8 cellular contexts compared by ENCODE assay signal in genomic region chr20:46089338-46090094, GRCh38. TPM values are rescaled to one million over a fixed set of nuclear protein-coding genes. Genes with fewer than 3 reads are reported as not detected.
A peak's percentile ranks its signal among the peaks of the same experiment; 100 is the strongest.
DNase-seq lines count a peak whose midpoint lies in the region; ATAC-seq, FAIRE-seq and TF ChIP-seq lines count a peak whose summit lies in the region.

TSS of gene NCOA5 (minus strand) at chr20:46089962. CDS start at chr20:46079424, 10,538 bp downstream.

- H3K27ac Mint-ChIP-seq in dendritic cell treated with granulocyte-macrophage colony-stimulating factor and Interleukin-4, amounts not matched to agents 40 ng/mL and 50 ng/mL, for 4 days, result peak within 1 kb of the TSS; percentile 96

- H3K4me2 ChIP-seq in HepG2 (ENCODE audit: low read depth, low read length), result peak within 1 kb of the TSS; percentile 82

- DNase-seq in NCI-H748 (lab: John Stamatoyannopoulos, UW; ENCODE audit: unreplicated experiment), result peak; percentile 97
- DNase-seq in activated CD4-positive, alpha-beta T cell treated with anti-CD3 and anti-CD28 coated beads, Interleukin-2, amount 50 U/mL, for 24 hours (ENCODE audit: low read depth in 1 of 2, low spot score in 1 of 2), result peak; percentile 80 to 92
- peak; percentile 95 for DNase-seq in HepG2 (ENCODE audit: low spot score)
- peak; percentile 95 for DNase-seq in stimulated activated CD4-positive, alpha-beta T cell treated with anti-CD3 and anti-CD28 coated beads, Interleukin-4, amount 100 ng/mL, for 1 hour

- no peaks in the 10 kb centered on the region; a peak in 1 of 5 replicates for H3K27me3 ChIP-seq in HepG2 (ENCODE audit: control insufficient read depth in 1 of 2, insufficient read depth in 2 of 2, low read length in 2 of 2)

- H3K36me3 Mint-ChIP-seq in dendritic cell treated with granulocyte-macrophage colony-stimulating factor and Interleukin-4, amounts not matched to agents 40 ng/mL and 50 ng/mL, for 4 days (ENCODE audit: low read depth), result peaks cover 30% of the 10 kb centered on the region

- CTCF ChIA-PET in HepG2 (lab: Yijun Ruan, JAX; ENCODE audit: low intra/inter-chr PET ratio, low total read pairs), result interaction anchor here (1.3 to 4.9 kb wide), 2 partner anchors 75 to 102 kb away, joined by 3 to 27 read pairs; no protein-coding TSS in a partner anchor

- BruUV-seq in HepG2 (replicated peaks; lab: Mats Ljungman, UMichigan), result no TSS peak

- H3K27me3 Mint-ChIP-seq in dendritic cell treated with granulocyte-macrophage colony-stimulating factor and Interleukin-4, amounts not matched to agents 40 ng/mL and 50 ng/mL, for 4 days, result peaks cover 4% of the 10 kb centered on the region

- under 1% methylated on average over 74 of the region's 105 CpGs for WGBS in HepG2 (ENCODE audit: low lambda C conversion rate)

- no peak within 1 kb of the TSS for H2AFZ ChIP-seq in HepG2 (ENCODE audit: low read length)

- peaks cover 47% of the 10 kb centered on the region for H3K4me1 ChIP-seq in HepG2 (ENCODE audit: insufficient read depth, low read length)

- POLR2A ChIA-PET in HepG2 (lab: Yijun Ruan, JAX), result interaction anchor here (1.0 to 1.8 kb wide), 5 partner anchors 13 to 274 kb away, joined by 3 to 6 read pairs (median 3); no protein-coding TSS in a partner anchor

- H3K4me1 Mint-ChIP-seq in dendritic cell treated with granulocyte-macrophage colony-stimulating factor and Interleukin-4, amounts not matched to agents 40 ng/mL and 50 ng/mL, for 4 days (ENCODE audit: low read depth), result peaks cover 40% of the 10 kb centered on the region

- TF ChIP-seq POLR2A in HepG2 (IDR thresholded peaks at IDR 0.05; ENCODE audit: insufficient read depth in 1 of 2, low read depth in 2 of 2, low read length in 2 of 2), result peak; percentile 94 to 96

- peak; percentile 14 to 40; a peak in 2 of 4 replicates for TF ChIP-seq EP300 in HepG2 (IDR thresholded peaks at IDR 0.05; ENCODE audit: low read depth in 2 of 2, low read length in 2 of 2)
- peak; percentile 71 for TF ChIP-seq EP300 in HepG2 (CRISPR knock-in tag; IDR thresholded peaks at IDR 0.05; ENCODE audit: borderline replicate concordance)

- in situ Hi-C loops in HepG2 (cut with HindIII; ENCODE audit: extremely low pct_ligation_motif_present, low pct_unique_long_range_greater_than_20kb), result loop anchor here (5.0 kb wide), 1 partner anchor 67 kb away; no protein-coding TSS in a partner anchor

- H3K4me3 Mint-ChIP-seq in dendritic cell treated with granulocyte-macrophage colony-stimulating factor and Interleukin-4, amounts not matched to agents 40 ng/mL and 50 ng/mL, for 4 days, result peak within 1 kb of the TSS; percentile 90

- no peaks in the 10 kb centered on the region for H3K9me3 Mint-ChIP-seq in dendritic cell treated with granulocyte-macrophage colony-stimulating factor and Interleukin-4, amounts not matched to agents 40 ng/mL and 50 ng/mL, for 4 days

- ATAC-seq in GM19372 (IDR thresholded peaks at IDR 0.05; ENCODE audit: low read depth, unreplicated experiment) (peak; percentile 80), HG03558 (IDR thresholded peaks at IDR 0.05; ENCODE audit: extremely low read depth, unreplicated experiment) (peak; percentile 67), HepG2 (peak; percentile 93)

- no peak for FAIRE-seq in HepG2 (lab: Jason Lieb, UNC)

- no peaks in the 10 kb centered on the region; a peak in 1 of 5 replicates for H3K36me3 ChIP-seq in HepG2 (replicated peaks in 1 of 2; ENCODE audit: control insufficient read depth in 1 of 2, insufficient read depth in 2 of 2, low read length in 2 of 2)

- peaks cover 49% of the 10 kb centered on the region for H3K79me2 ChIP-seq in HepG2 (ENCODE audit: insufficient read depth, low read length)

- peak within 1 kb of the TSS; percentile 70 to 98 (median 92) for H3K4me3 ChIP-seq in HepG2 (replicated peaks in 1 of 3; ENCODE audit: insufficient read depth in 1 of 3, low read depth in 2 of 3, low read length in 3 of 3)

- H4K20me1 ChIP-seq in HepG2 (ENCODE audit: insufficient read depth, low read length), result peaks cover 49% of the 10 kb centered on the region

- TF ChIP-seq RAD21 in HepG2 (CRISPR knock-in tag; IDR thresholded peaks at IDR 0.05), result peak; percentile 89

- intact Hi-C loops in dendritic cell treated with granulocyte-macrophage colony-stimulating factor and Interleukin-4, amounts not matched to agents 40 ng/mL and 50 ng/mL, for 4 days (cut with micrococcal nuclease), result loop anchor here (2.0 to 5.0 kb wide), 2 partner anchors 67 to 117 kb away; partner anchors contain the start of gene ZNF335
- intact Hi-C loops in HepG2 (cut with micrococcal nuclease; ENCODE audit: unreplicated experiment), result loop anchor here (1.0 to 5.0 kb wide), 2 partner anchors 67 to 117 kb away; partner anchors contain the start of gene ZNF335

- peak; percentile 40 for TF ChIP-seq CTCF in C4-2B (conservative IDR thresholded peaks at IDR 0.05)
- peak; percentile 91 for TF ChIP-seq CTCF in HepG2 (CRISPR knock-in tag; IDR thresholded peaks at IDR 0.05)

- peak within 1 kb of the TSS; percentile 97 for H3K27ac ChIP-seq in C4-2B
- peak within 1 kb of the TSS; percentile 92 for H3K27ac ChIP-seq in HepG2 (ENCODE audit: extremely low read length, insufficient read depth, low read length)

- no peaks in the 10 kb centered on the region for H3K9me3 ChIP-seq in HepG2 (ENCODE audit: low read length)

- peak within 1 kb of the TSS; percentile 97 for H3K9ac ChIP-seq in HepG2 (ENCODE audit: insufficient read depth, low read depth, low read length)

TF ChIP-seq in HepG2, 621 proteins besides CTCF, POLR2A, EP300 and RAD21 (continues in another document):
- peak; percentile 78; the same call in 1 of the 2 replicates for TF ChIP-seq ZNF232 (CRISPR knock-in tag; IDR thresholded peaks at IDR 0.05; ENCODE audit: borderline replicate concordance)
- peak; percentile 96; the same call in 1 of the 2 replicates for TF ChIP-seq ZNF749 (CRISPR knock-in tag; IDR thresholded peaks at IDR 0.05; ENCODE audit: borderline replicate concordance)
- TF ChIP-seq MBD4 (IDR thresholded peaks at IDR 0.05; ENCODE audit: borderline replicate concordance, low read length), result no peak
- 0 out of 2 replicates have a peak, but pooled peaks have one; percentile 12 for TF ChIP-seq MYNN (CRISPR knock-in tag; IDR thresholded peaks at IDR 0.05; ENCODE audit: low read depth)
- peak; percentile 64 for TF ChIP-seq RXRA (CRISPR knock-in tag; IDR thresholded peaks at IDR 0.05)
- TF ChIP-seq ZNF10 (CRISPR knock-in tag; IDR thresholded peaks at IDR 0.05; ENCODE audit: borderline replicate concordance, low read depth), result no peak
- TF ChIP-seq ZNF446 (CRISPR knock-in tag; IDR thresholded peaks at IDR 0.05), result peak; percentile 95; the same call in 1 of the 2 replicates
- peak; percentile 96 for TF ChIP-seq ZNF274 (CRISPR knock-in tag; IDR thresholded peaks at IDR 0.05)
- TF ChIP-seq HOXA7 (CRISPR knock-in tag; IDR thresholded peaks at IDR 0.05), result no peak
- TF ChIP-seq ZNF33A (CRISPR knock-in tag; IDR thresholded peaks at IDR 0.05; ENCODE audit: borderline replicate concordance), result no peak
- peak; percentile 90 for TF ChIP-seq CSRNP1 (CRISPR knock-in tag; IDR thresholded peaks at IDR 0.05)
- TF ChIP-seq RFX1 (IDR thresholded peaks at IDR 0.05), result peak; percentile 99; the same call in 1 of the 2 replicates
- TF ChIP-seq HMG20B (CRISPR knock-in tag; conservative IDR thresholded peaks at IDR 0.05), result no peak
- TF ChIP-seq POLR2AphosphoS2 (IDR thresholded peaks at IDR 0.05; ENCODE audit: low read depth, low read length), result peak; percentile 94

RNA-seq across cellular contexts. Expression of gene NCOA5, which starts in this region (rescaled TPM):
- total RNA-seq in HepG2 (2016; rRNA removed; fragmentation: Illumina TruSeq; extraction: Trizol), result 28.4 and 37.7 TPM in 2 replicates
- total RNA-seq in HepG2 (2016; cell fraction: cytosol; rRNA removed; fragmentation: Illumina TruSeq; extraction: Trizol; ENCODE audit: low read depth), result 5.3 and 5.8 TPM in 2 replicates
- total RNA-seq in HepG2 (2016; cell fraction: insoluble cytoplasmic fraction; rRNA removed; fragmentation: Illumina TruSeq; extraction: Trizol), result 27.1 and 29.5 TPM in 2 replicates
- 12.8 and 13.5 TPM in 2 replicates for total RNA-seq in HepG2 (2016; cell fraction: membrane; rRNA removed; fragmentation: Illumina TruSeq; extraction: Trizol)
- 18.5 and 23.8 TPM in 2 replicates for total RNA-seq in HepG2 (2016; cell fraction: nucleus; rRNA removed; fragmentation: Illumina TruSeq; extraction: Trizol)
- 16.5 and 17.5 TPM in 2 replicates for polyA plus RNA-seq in HepG2 (2011; rRNA removed)
- polyA plus RNA-seq in HepG2 (2011; cell fraction: cytosol; rRNA removed), result 11.8 and 14.3 TPM in 2 replicates
- 22.9 and 23.8 TPM in 2 replicates for polyA plus RNA-seq in HepG2 (2011; cell fraction: nucleus; rRNA removed)
- 17.3 and 18.5 TPM in 2 replicates for polyA plus RNA-seq in HepG2 (2012)
- polyA plus RNA-seq in HepG2 (2016; cell fraction: cytosol; fragmentation: Illumina TruSeq; extraction: Trizol; ENCODE audit: low read depth), result 3.4 and 3.9 TPM in 2 replicates
- polyA plus RNA-seq in HepG2 (2016; cell fraction: insoluble cytoplasmic fraction; fragmentation: Illumina TruSeq; extraction: Trizol; ENCODE audit: low read depth), result 39.8 and 50.1 TPM in 2 replicates
- polyA plus RNA-seq in HepG2 (2016; cell fraction: membrane; fragmentation: Illumina TruSeq; extraction: Trizol; ENCODE audit: low read depth), result 9.4 and 9.8 TPM in 2 replicates
- polyA plus RNA-seq in HepG2 (2016; cell fraction: nucleus; fragmentation: Illumina TruSeq; extraction: Trizol; ENCODE audit: insufficient read depth, low read depth), result 57.0 and 60.2 TPM in 2 replicates
- 16.8 and 41.9 TPM in 2 replicates for polyA minus RNA-seq in HepG2 (2011; rRNA and poly(A)+ RNA removed; ENCODE audit: low replicate concordance)
- 10.9 and 12.0 TPM in 2 replicates for polyA minus RNA-seq in HepG2 (2011; cell fraction: cytosol; rRNA and poly(A)+ RNA removed)
- 17.4 TPM in 2 replicates for polyA minus RNA-seq in HepG2 (2011; cell fraction: nucleus; rRNA and poly(A)+ RNA removed)

Comparison
In these comparisons a context has a peak if more than half of its experiments do, and no peak if none do; other contexts are left out.
1. Peak in every context shown above with its lines: DNase-seq, ATAC-seq, H3K4me3 ChIP-seq and H3K27ac ChIP-seq.